In the genomic region with DNA sequence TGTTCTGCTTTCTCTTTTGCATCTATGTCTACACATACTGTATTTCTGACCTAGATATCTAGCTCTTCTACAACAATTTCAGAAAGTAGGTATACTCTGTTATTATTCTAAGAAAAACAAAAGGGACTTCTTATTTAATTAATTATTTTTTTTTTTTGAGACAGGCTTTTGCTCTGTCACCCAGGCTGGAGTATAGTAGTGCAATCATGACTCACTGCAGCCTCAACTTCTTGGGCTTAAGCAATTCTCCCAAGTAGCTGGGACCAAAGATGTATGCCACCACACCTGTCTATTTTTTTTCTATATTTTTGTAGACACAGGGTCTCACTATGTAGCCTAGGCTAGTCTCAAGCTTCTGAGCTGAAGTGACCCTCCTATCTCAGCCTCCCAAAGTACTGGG, we compare ENCODE assay signal across 10 cellular contexts.
DNase-seq lines count a peak whose midpoint lies in the region; ATAC-seq and TF ChIP-seq lines count a peak whose summit lies in the region.
"Had no signal": no experiment of that assay in that cellular context is flagged by ENCODE, and none has a peak within 500 bp of the region (broad histone marks: within the 10 kb centered on the region; RNA-seq: fewer than 3 reads in every experiment).

No MANE protein-coding gene starts in this region.

- peaks cover 83% of the 10 kb centered on the region for H3K36me3 Mint-ChIP-seq in activated T-helper 17 cell treated with anti-CD3 and anti-CD28 coated beads, Interleukin-2, amount 50 U/mL, for 72 hours (ENCODE audit: low read depth)

- no peak for TF ChIP-seq CTCF in heart left ventricle (IDR thresholded peaks at IDR 0.05)
- no peak for TF ChIP-seq CTCF in upper lobe of right lung (IDR thresholded peaks at IDR 0.05)

- H3K27ac Mint-ChIP-seq in activated T-helper 17 cell treated with anti-CD3 and anti-CD28 coated beads, Interleukin-2, amount 50 U/mL, for 72 hours: peak overlapping the region; percentile 83

- in situ Hi-C loops in ACHN (cut with HindIII; ENCODE audit: low pct_ligation_motif_present, low pct_unique_long_range_greater_than_20kb, low sequenced_read_pairs): no loop called here

- no peaks in the 10 kb centered on the region for H3K9me3 Mint-ChIP-seq in activated T-helper 17 cell treated with anti-CD3 and anti-CD28 coated beads, Interleukin-2, amount 50 U/mL, for 72 hours

- H3K27me3 ChIP-seq in heart left ventricle (no peaks in the 10 kb centered on the region), upper lobe of right lung (no peaks in the 10 kb centered on the region)

- no peak for DNase-seq in heart left ventricle
- no peak for DNase-seq in left ventricle myocardium superior
- DNase-seq in glomerular visceral epithelial cell (ENCODE audit: extremely low spot score): peak; percentile 42
- no peak for DNase-seq in upper lobe of right lung
- no peak for DNase-seq in globus pallidus (ENCODE audit: low spot score)
- DNase-seq in NCI-H2227 treated with DMSO at 0.1 percent for 48 hours (lab: John Stamatoyannopoulos, UW): no peak
- no peak for DNase-seq in ACHN
- DNase-seq: aorta, Caco-2 had no signal

- H3K27ac ChIP-seq in heart left ventricle (peak overlapping the region in 11 of 12 donors; percentile 8 to 94 (median 68)), upper lobe of right lung (peak overlapping the region; percentile 1)

- peaks cover 47% of the 10 kb centered on the region for H3K4me1 Mint-ChIP-seq in activated T-helper 17 cell treated with anti-CD3 and anti-CD28 coated beads, Interleukin-2, amount 50 U/mL, for 72 hours

- H3K4me3 ChIP-seq in heart left ventricle (no peak overlapping the region), upper lobe of right lung (no peak overlapping the region)

- H3K9me3 ChIP-seq in heart left ventricle (peaks cover 0 to 3% (median 0%) of the 10 kb centered on the region in 12 donors), upper lobe of right lung (no peaks in the 10 kb centered on the region)
- H3K9me3 ChIP-seq: Caco-2 had no signal

- H3K27me3 Mint-ChIP-seq in activated T-helper 17 cell treated with anti-CD3 and anti-CD28 coated beads, Interleukin-2, amount 50 U/mL, for 72 hours: no peaks in the 10 kb centered on the region

- no peak for TF ChIP-seq POLR2A in heart left ventricle (IDR thresholded peaks at IDR 0.05)

- H3K4me1 ChIP-seq in heart left ventricle (peaks cover 17 to 95% (median 84%) of the 10 kb centered on the region in 12 donors), upper lobe of right lung (peaks cover 84% of the 10 kb centered on the region)

- ATAC-seq in heart left ventricle: no peak
- ATAC-seq in left ventricle myocardium superior: no peak
- ATAC-seq in activated T-helper 17 cell treated with anti-CD3 and anti-CD28 coated beads, Interleukin-2, amount 50 U/mL, for 72 hours (replicated peaks): peak; percentile 35
- peak; percentile 35 for ATAC-seq in upper lobe of right lung

- H3K4me3 Mint-ChIP-seq in activated T-helper 17 cell treated with anti-CD3 and anti-CD28 coated beads, Interleukin-2, amount 50 U/mL, for 72 hours: peak overlapping the region; percentile 52

- H3K36me3 ChIP-seq in heart left ventricle (peaks cover 0 to 18% (median 0%) of the 10 kb centered on the region in 9 donors), upper lobe of right lung (peaks cover 15% of the 10 kb centered on the region)

- intact Hi-C loops in heart left ventricle (cut with DNase I): no loop called here
- intact Hi-C loops in left ventricle myocardium superior (cut with micrococcal nuclease): no loop called here
- intact Hi-C loops in upper lobe of right lung (cut with DNase I): no loop called here

Comparison
In these comparisons a context has a peak if more than half of its experiments do, and no peak if none do; other contexts are left out.
1. ATAC-seq: peak in activated T-helper 17 cell treated with anti-CD3 and anti-CD28 coated beads, Interleukin-2, amount 50 U/mL, for 72 hours (single experiment) and upper lobe of right lung (single experiment); none in heart left ventricle (0 of 4) and left ventricle myocardium superior (single experiment).